In the genomic region with DNA sequence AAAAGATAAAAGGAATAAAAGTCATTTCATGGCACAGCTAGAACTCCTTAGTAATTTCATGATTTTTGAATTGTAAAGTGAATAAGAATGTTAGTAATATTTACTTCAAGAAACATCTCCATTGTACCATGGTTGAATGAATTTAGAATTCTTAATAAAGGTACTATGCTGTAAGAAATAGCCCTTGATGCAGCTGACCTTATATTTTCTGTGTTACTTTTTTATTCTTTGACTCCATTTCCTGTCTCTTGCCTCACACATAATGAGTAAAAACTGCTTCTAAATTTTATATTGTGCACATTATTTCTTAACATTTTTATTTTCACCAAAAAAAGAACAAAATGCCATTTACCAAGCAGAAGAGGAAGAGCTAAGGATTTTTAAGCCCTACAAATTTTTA, we compare ENCODE assay signal across 28 cellular contexts.
DNase-seq lines count a peak whose midpoint lies in the region; ATAC-seq, FAIRE-seq and TF ChIP-seq lines count a peak whose summit lies in the region.
"Had no signal": no experiment of that assay in that cellular context is flagged by ENCODE, and none has a peak within 500 bp of the region (broad histone marks: within the 10 kb centered on the region; RNA-seq: fewer than 3 reads in every experiment).

No MANE protein-coding gene starts in this region.

- peaks cover 20% of the 10 kb centered on the region for H3K4me1 ChIP-seq in OCI-LY7 (ENCODE audit: insufficient read depth, low read length, poor library complexity, severe bottlenecking)
- peaks cover 30% of the 10 kb centered on the region for H3K4me1 ChIP-seq in endothelial cell of umbilical vein (ENCODE audit: control insufficient read depth, extremely low read depth, insufficient read depth, low read length)
- H3K4me1 ChIP-seq in neuronal stem cell (ENCODE audit: control insufficient read depth in 2 of 2, insufficient read depth in 1 of 2, low read depth in 1 of 2, low read length in 2 of 2), result no peaks in the 10 kb centered on the region
- H3K4me1 ChIP-seq: SJSA1 had no signal

- peaks cover 0 to 3% of the 10 kb centered on the region in 2 donors for H3K9me3 Mint-ChIP-seq in natural killer cell
- H3K9me3 Mint-ChIP-seq in natural killer cell treated with Interleukin-12 subunit alpha and Interleukin-12 subunit beta and Interleukin-15 and Interleukin-18, amount 100 ng/mL, for 72 hours, result peaks cover 5% of the 10 kb centered on the region

- no peaks in the 10 kb centered on the region for H3K79me2 ChIP-seq in OCI-LY7 (ENCODE audit: insufficient read depth, low read depth, low read length)
- H3K79me2 ChIP-seq in endothelial cell of umbilical vein (ENCODE audit: control insufficient read depth, insufficient read depth, low read length), result no peaks in the 10 kb centered on the region

- H2BK12ac ChIP-seq in neuronal stem cell (ENCODE audit: low read length), result no peak overlapping the region

- peak overlapping the region; percentile 47 for H3K4me3 Mint-ChIP-seq in natural killer cell
- H3K4me3 Mint-ChIP-seq in natural killer cell treated with Interleukin-12 subunit alpha and Interleukin-12 subunit beta and Interleukin-15 and Interleukin-18, amount 100 ng/mL, for 72 hours, result no peak overlapping the region
- H3K4me3 Mint-ChIP-seq: CD4-positive, alpha-beta T cell had no signal

- H3K4me3 ChIP-seq in OCI-LY7 (ENCODE audit: low read depth, low read length, poor library complexity, severe bottlenecking) (peak overlapping the region; percentile 17), endothelial cell of umbilical vein (replicated peaks in 1 of 3; ENCODE audit: insufficient read depth in 1 of 3, low read depth in 1 of 3, low read length in 3 of 3) (no peak overlapping the region), neuronal stem cell (ENCODE audit: low read length in 2 of 2) (no peak overlapping the region)
- H3K4me3 ChIP-seq: GM12878, SJSA1 had no signal

- TF ChIP-seq CTCF in natural killer cell (IDR thresholded peaks at IDR 0.05) (no peak), OCI-LY7 (conservative IDR thresholded peaks at IDR 0.05; ENCODE audit: low read length) (no peak), endothelial cell of umbilical vein (IDR thresholded peaks at IDR 0.05; ENCODE audit: extremely low read depth in 1 of 2, insufficient read depth in 1 of 2, low read depth in 1 of 2, low read length in 2 of 2) (no peak)

- H3K14ac ChIP-seq in neuronal stem cell (ENCODE audit: low read length), result no peak overlapping the region

- H3K36me3 Mint-ChIP-seq in natural killer cell, result no peaks in the 10 kb centered on the region
- peaks cover 5% of the 10 kb centered on the region for H3K36me3 Mint-ChIP-seq in natural killer cell treated with Interleukin-12 subunit alpha and Interleukin-12 subunit beta and Interleukin-15 and Interleukin-18, amount 100 ng/mL, for 72 hours

- no peaks in the 10 kb centered on the region for H3K27me3 ChIP-seq in endothelial cell of umbilical vein (ENCODE audit: control insufficient read depth in 2 of 2, insufficient read depth in 2 of 2, low read length in 2 of 2)
- H3K27me3 ChIP-seq in neuronal stem cell (ENCODE audit: control insufficient read depth in 3 of 3, insufficient read depth in 3 of 3, low read depth in 1 of 3, low read length in 3 of 3), result no peaks in the 10 kb centered on the region
- H3K27me3 ChIP-seq: SJSA1 had no signal

- H2AK5ac ChIP-seq in neuronal stem cell (ENCODE audit: low read depth, low read length), result no peak overlapping the region

- H3K18ac ChIP-seq in neuronal stem cell (ENCODE audit: low read length), result no peak overlapping the region

- H3K27me3 Mint-ChIP-seq in natural killer cell (ENCODE audit: low read depth in 2 of 2), result no peaks in the 10 kb centered on the region
- no peaks in the 10 kb centered on the region for H3K27me3 Mint-ChIP-seq in natural killer cell treated with Interleukin-12 subunit alpha and Interleukin-12 subunit beta and Interleukin-15 and Interleukin-18, amount 100 ng/mL, for 72 hours
- H3K27me3 Mint-ChIP-seq: CD4-positive, alpha-beta T cell had no signal

- ATAC-seq in natural killer cell (peak in 2 of 3 donors; percentile 60 to 69), GM21360 (IDR thresholded peaks at IDR 0.05; ENCODE audit: unreplicated experiment) (no peak)
- no peak for ATAC-seq in natural killer cell treated with Interleukin-12 subunit alpha and Interleukin-12 subunit beta and Interleukin-15 and Interleukin-18, amount 100 ng/mL, for 72 hours
- ATAC-seq: GM12878, HepG2 had no signal

- H2AFZ ChIP-seq in OCI-LY7 (ENCODE audit: low read length) (peak overlapping the region; percentile 76), endothelial cell of umbilical vein (ENCODE audit: low read depth, low read length) (no peak overlapping the region), neuronal stem cell (ENCODE audit: low read length) (peak overlapping the region; percentile 62)

- no peak overlapping the region for H2BK120ac ChIP-seq in neuronal stem cell (ENCODE audit: low read depth, low read length)

- DNase-seq in natural killer cell, result no peak
- no peak for DNase-seq in natural killer cell treated with Interleukin-12 subunit alpha and Interleukin-12 subunit beta and Interleukin-15 and Interleukin-18, amount 100 ng/mL, for 72 hours (ENCODE audit: low spot score)
- DNase-seq in OCI-LY7 (ENCODE audit: low spot score), result peak; percentile 17
- DNase-seq in endothelial cell of umbilical vein (ENCODE audit: low read depth, low spot score), result peak; percentile 44
- DNase-seq in neuronal stem cell (ENCODE audit: low spot score), result no peak
- DNase-seq in NCI-H2107 treated with DMSO at 0.1 percent for 48 hours (lab: John Stamatoyannopoulos, UW; ENCODE audit: unreplicated experiment), result no peak
- DNase-seq in NK-92 (lab: John Stamatoyannopoulos, UW; ENCODE audit: unreplicated experiment), result no peak
- DNase-seq: 8988T; CD4-positive, alpha-beta T cell; COR-L47; DMS53; EL; GDM1; Karpas-422; NCI-H1092 treated with DMSO at 0.1 percent for 48 hours; NCI-H1436 treated with DMSO at 0.1 percent for 48 hours; NCI-H187 treated with DMSO at 0.1 percent for 48 hours; NCI-H446; NCI-H524 treated with DMSO at 0.1 percent for 48 hours; NCI-H774; NK-92 treated with Interleukin-12 subunit alpha and Interleukin-12 subunit beta, amount 100 ng/mL, for 24 hours; Right ventricle myocardium superior; RPMI8226; SW 1271 had no signal

- H3K23ac ChIP-seq in neuronal stem cell (ENCODE audit: low read depth, low read length, poor library complexity), result no peak overlapping the region

- FAIRE-seq in endothelial cell of umbilical vein (lab: Jason Lieb, UNC), result no peak
- FAIRE-seq: GM12878, HepG2 had no signal

- no peak overlapping the region for H4K91ac ChIP-seq in neuronal stem cell (ENCODE audit: low read depth, low read length, poor library complexity)

- H3K9ac ChIP-seq in endothelial cell of umbilical vein (replicated peaks; ENCODE audit: extremely low read depth, insufficient read depth, low read length) (no peak overlapping the region), neuronal stem cell (ENCODE audit: low read depth, low read length, poor library complexity) (no peak overlapping the region)

- no peak overlapping the region for H3K4ac ChIP-seq in neuronal stem cell (ENCODE audit: low read length)

- H2BK5ac ChIP-seq in neuronal stem cell (ENCODE audit: low read length), result no peak overlapping the region

- H3K9me3 ChIP-seq in OCI-LY7 (ENCODE audit: low read length), result no peaks in the 10 kb centered on the region
- H3K9me3 ChIP-seq in endothelial cell of umbilical vein (replicated peaks; ENCODE audit: control insufficient read depth, insufficient read depth, low read length), result no peaks in the 10 kb centered on the region
- H3K9me3 ChIP-seq in neuronal stem cell (replicated peaks in 1 of 2; ENCODE audit: control insufficient read depth in 2 of 2, insufficient read depth in 1 of 2, low read depth in 1 of 2, low read length in 2 of 2), result no peaks in the 10 kb centered on the region
- H3K9me3 ChIP-seq: SJSA1 had no signal

- no peaks in the 10 kb centered on the region for H3K9me2 ChIP-seq in OCI-LY7 (ENCODE audit: insufficient read depth, low read length)

- peak overlapping the region in 1 of 2 donors; percentile 31 for H3K27ac Mint-ChIP-seq in natural killer cell
- H3K27ac Mint-ChIP-seq in natural killer cell treated with Interleukin-12 subunit alpha and Interleukin-12 subunit beta and Interleukin-15 and Interleukin-18, amount 100 ng/mL, for 72 hours, result peak overlapping the region in 1 of 2 donors; percentile 31
- H3K27ac Mint-ChIP-seq: CD4-positive, alpha-beta T cell had no signal

- no peaks in the 10 kb centered on the region for H3K9me1 ChIP-seq in endothelial cell of umbilical vein (replicated peaks; ENCODE audit: control insufficient read depth, extremely low read depth, insufficient read depth, low read length)

- no peaks in the 10 kb centered on the region for H3K36me3 ChIP-seq in OCI-LY7 (ENCODE audit: insufficient read depth, low read length)
- no peaks in the 10 kb centered on the region for H3K36me3 ChIP-seq in endothelial cell of umbilical vein (ENCODE audit: control insufficient read depth in 2 of 2, extremely low read depth in 1 of 2, insufficient read depth in 2 of 2, low read length in 2 of 2)
- no peaks in the 10 kb centered on the region for H3K36me3 ChIP-seq in neuronal stem cell (replicated peaks in 1 of 2; ENCODE audit: control insufficient read depth in 2 of 2, insufficient read depth in 2 of 2, low read length in 2 of 2)
- H3K36me3 ChIP-seq: SJSA1 had no signal

- no peaks in the 10 kb centered on the region for H4K20me1 ChIP-seq in OCI-LY7 (ENCODE audit: insufficient read depth, low read length)
- no peaks in the 10 kb centered on the region for H4K20me1 ChIP-seq in endothelial cell of umbilical vein (replicated peaks; ENCODE audit: control insufficient read depth, extremely low read depth, insufficient read depth, low read length)

- H3K4me1 Mint-ChIP-seq in natural killer cell, result peaks cover 20 to 22% of the 10 kb centered on the region in 2 donors
- peaks cover 0 to 2% of the 10 kb centered on the region in 2 donors for H3K4me1 Mint-ChIP-seq in natural killer cell treated with Interleukin-12 subunit alpha and Interleukin-12 subunit beta and Interleukin-15 and Interleukin-18, amount 100 ng/mL, for 72 hours (ENCODE audit: low read depth in 2 of 2)

- intact Hi-C loops in natural killer cell (cut with micrococcal nuclease) (no loop called here), OCI-LY7 (cut with micrococcal nuclease; ENCODE audit: unreplicated experiment) (no loop called here), endothelial cell of umbilical vein (cut with micrococcal nuclease) (no loop called here)

- H3K4me2 ChIP-seq in OCI-LY7 (ENCODE audit: low read length) (peak overlapping the region; percentile 34), endothelial cell of umbilical vein (ENCODE audit: insufficient read depth, low read length) (peak overlapping the region; percentile 17), neuronal stem cell (ENCODE audit: insufficient read depth, low read length, poor library complexity, severe bottlenecking) (no peak overlapping the region)

- CTCF ChIA-PET in OCI-LY7 (lab: Charles Lee; ENCODE audit: unreplicated experiment) (no interaction called here), endothelial cell of umbilical vein (lab: Charles Lee) (no interaction called here)

- TF ChIP-seq POLR2A in endothelial cell of umbilical vein (IDR thresholded peaks at IDR 0.05; ENCODE audit: low read depth, low read length), result no peak

- H2BK15ac ChIP-seq in neuronal stem cell (ENCODE audit: low read length), result no peak overlapping the region

- no TSS peak for BruUV-seq in OCI-LY7 (replicated peaks; lab: Mats Ljungman, UMichigan)
- no TSS peak for BruUV-seq in endothelial cell of umbilical vein (replicated peaks; lab: Mats Ljungman, UMichigan)

- H3K27ac ChIP-seq in OCI-LY7 (ENCODE audit: low read depth, low read length, poor library complexity, severe bottlenecking), result peak overlapping the region; percentile 37
- peak overlapping the region; percentile 40 for H3K27ac ChIP-seq in endothelial cell of umbilical vein (ENCODE audit: insufficient read depth, low read depth, low read length)
- no peak overlapping the region for H3K27ac ChIP-seq in neuronal stem cell (replicated peaks; ENCODE audit: low read length)
- H3K27ac ChIP-seq: SJSA1 had no signal

- dilution Hi-C loops in endothelial cell of umbilical vein (cut with MboI; ENCODE audit: extremely low pct_ligation_motif_present, low sequenced_read_pairs), result no loop called here

- no peak overlapping the region for H4K8ac ChIP-seq in neuronal stem cell (ENCODE audit: low read depth, low read length)

- POLR2A ChIA-PET in OCI-LY7 (lab: Charles Lee) (interaction anchor here (0.5 kb wide), 1 partner anchor 1535 kb away, joined by 3 read pairs; no protein-coding TSS in a partner anchor), endothelial cell of umbilical vein (lab: Charles Lee) (no interaction called here)

- H3K79me1 ChIP-seq in neuronal stem cell (ENCODE audit: low read depth, low read length), result no peaks in the 10 kb centered on the region

Comparison
In these comparisons a context has a peak if more than half of its experiments do, and no peak if none do; other contexts are left out.
1. ATAC-seq: peak in natural killer cell (2 of 3); none in natural killer cell treated with Interleukin-12 subunit alpha and Interleukin-12 subunit beta and Interleukin-15 and Interleukin-18, amount 100 ng/mL, for 72 hours (0 of 2) and GM21360 (single experiment).
2. DNase-seq: peak in OCI-LY7 (single experiment) and endothelial cell of umbilical vein (single experiment); none in natural killer cell (single experiment), natural killer cell treated with Interleukin-12 subunit alpha and Interleukin-12 subunit beta and Interleukin-15 and Interleukin-18, amount 100 ng/mL, for 72 hours (single experiment), neuronal stem cell (single experiment), NCI-H2107 treated with DMSO at 0.1 percent for 48 hours (single experiment) and NK-92 (single experiment).